25 cellular contexts compared by ENCODE assay signal in the genomic region with DNA sequence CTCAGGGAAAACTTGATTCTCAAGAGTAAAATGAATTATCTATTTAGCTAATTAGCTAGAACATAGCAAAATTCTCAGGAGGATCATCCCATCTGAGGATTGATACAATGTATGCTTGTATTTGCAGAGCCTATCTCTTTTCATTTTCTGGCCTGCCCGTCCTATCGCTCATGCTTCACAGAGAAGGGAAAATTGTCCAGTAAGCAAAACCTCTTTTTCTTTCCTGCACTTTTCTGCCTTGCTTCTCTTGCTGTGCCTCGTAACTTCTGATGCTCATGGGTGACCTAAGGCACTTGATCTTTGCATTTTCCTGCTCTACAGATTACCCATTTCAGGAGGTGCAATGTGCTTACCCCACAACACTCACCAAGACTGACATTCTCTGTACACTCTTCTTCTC.
"Had no signal": no experiment of that assay in that cellular context is flagged by ENCODE, and none has a peak within 500 bp of the region (broad histone marks: within the 10 kb centered on the region; RNA-seq: fewer than 3 reads in every experiment).

No MANE protein-coding gene starts in this region.

- FAIRE-seq: urothelium cell line had no signal

- H3K27ac ChIP-seq: left ventricle myocardium inferior, neural progenitor cell, neutrophil, right atrium auricular region, skin epidermis, stomach, thoracic aorta, tibial artery, upper lobe of right lung had no signal

- H3K36me3 ChIP-seq: left ventricle myocardium inferior, neural progenitor cell, neutrophil, right atrium auricular region, stomach, thoracic aorta, tibial artery, upper lobe of right lung had no signal

- H3K9me3 ChIP-seq: neutrophil, right atrium auricular region, thoracic aorta, tibial artery, upper lobe of right lung had no signal

- DNase-seq: hypothalamus; islet precursor cell; left ventricle myocardium inferior; naive B cell; natural killer cell; nephron progenitor cell; occipital lobe; stimulated activated CD4-positive, alpha-beta T cell treated with anti-CD3 and anti-CD28 coated beads, Interleukin-12 subunit alpha, Interleukin-12 subunit beta, amount 100 ng/mL, for 4 hours; stimulated activated CD4-positive, alpha-beta T cell treated with anti-CD3 and anti-CD28 coated beads, Interleukin-15, amount 100 ng/mL, for 24 hours; stimulated activated CD4-positive, alpha-beta T cell treated with anti-CD3 and anti-CD28 coated beads, Interleukin-2, amount 100 ng/mL, for 24 hours; stimulated activated CD4-positive, alpha-beta T cell treated with anti-CD3 and anti-CD28 coated beads, Interleukin-4, amount 100 ng/mL, for 1 hour; stimulated activated naive B cell treated with anti-CD40 and anti-IgM and Interleukin-4, amounts not matched to agents 10 μg/mL and 1 μg/mL and 100 μg/mL, for 72 hours; stimulated activated naive CD8-positive, alpha-beta T cell treated with anti-CD3 and anti-CD28 coated beads, Interleukin-15, Interleukin-2, amounts not matched to agents 100 U/mL and 50 U/mL, for 24 hours; stomach; tibial artery; trophoblast cell; upper lobe of right lung had no signal

- H3K4me2 ChIP-seq: neural progenitor cell had no signal

- ATAC-seq: natural killer cell; sciatic nerve; stimulated activated naive B cell treated with anti-CD40 and anti-IgM and Interleukin-4, amounts not matched to agents 10 μg/mL and 1 μg/mL and 100 μg/mL, for 72 hours; stimulated activated naive CD8-positive, alpha-beta T cell treated with anti-CD3 and anti-CD28 coated beads, Interleukin-15, Interleukin-2, amounts not matched to agents 100 U/mL and 50 U/mL, for 24 hours; upper lobe of right lung had no signal

- H3K9ac ChIP-seq: neural progenitor cell had no signal

- H3K27me3 ChIP-seq: neural progenitor cell, neutrophil, right atrium auricular region, stomach, tibial artery, upper lobe of right lung had no signal

- H3K4me3 ChIP-seq: left ventricle myocardium inferior, lung, neural progenitor cell, right atrium auricular region, skin epidermis, stomach, thoracic aorta, tibial artery, upper lobe of right lung had no signal

- H3K4me1 ChIP-seq: left ventricle myocardium inferior, neural progenitor cell, right atrium auricular region, stomach, tibial artery, upper lobe of right lung had no signal
